In the genomic region with DNA sequence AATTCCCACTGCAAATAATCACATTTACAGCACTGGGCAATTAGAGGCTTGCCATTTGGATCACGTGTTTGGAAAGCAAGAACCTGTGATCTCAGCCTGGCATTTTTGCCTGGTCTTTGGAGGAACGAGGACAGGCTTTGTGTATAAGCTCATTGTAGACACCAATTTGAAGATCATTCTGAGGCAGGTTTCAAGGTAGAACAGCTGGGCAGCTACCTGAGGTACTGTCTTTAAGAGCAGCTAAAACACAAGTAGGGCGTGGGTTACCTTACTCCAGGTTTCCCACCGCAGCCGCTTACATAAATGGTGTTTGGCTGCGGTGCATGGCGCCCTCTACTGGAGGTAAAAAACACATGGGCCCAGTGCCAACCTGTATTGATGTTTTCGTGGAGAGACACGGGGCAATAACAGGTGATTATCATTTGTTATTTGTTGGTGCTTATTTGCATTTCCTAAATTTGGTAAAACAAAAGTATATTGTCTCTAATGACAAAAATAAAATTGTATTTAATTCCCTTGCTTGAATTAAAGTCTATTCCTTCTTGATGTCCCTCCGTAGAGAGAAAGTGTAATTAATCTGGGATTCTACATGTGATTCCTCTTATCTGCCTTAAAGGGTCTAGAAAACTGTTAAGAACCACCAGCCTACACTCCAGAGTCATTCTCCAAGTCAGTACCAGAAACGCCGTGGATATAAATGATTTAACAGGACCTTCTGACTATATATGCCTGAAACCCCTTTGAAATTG, we compare ENCODE assay signal across 8 cellular contexts.
A peak's percentile ranks its signal among the peaks of the same experiment; 100 is the strongest.
DNase-seq lines count a peak whose midpoint lies in the region; ATAC-seq and TF ChIP-seq lines count a peak whose summit lies in the region.

No MANE protein-coding gene starts in this region.

- peak; percentile 86 for TF ChIP-seq CTCF in CD8-positive, alpha-beta T cell (IDR thresholded peaks at IDR 0.05)
- TF ChIP-seq CTCF in mesothelial cell of epicardium (IDR thresholded peaks at IDR 0.05; ENCODE audit: unreplicated experiment) = peak; percentile 86

- no peak overlapping the region for H3K4me3 ChIP-seq in CD8-positive, alpha-beta T cell (ENCODE audit: low read depth, low read length)
- peak overlapping the region; percentile 37 for H3K4me3 ChIP-seq in endocrine pancreas (ENCODE audit: control insufficient read depth, insufficient read depth, low read length)

- ATAC-seq in CD8-positive, alpha-beta T cell = peak; percentile 91
- ATAC-seq in HG03280 (IDR thresholded peaks at IDR 0.05; ENCODE audit: unreplicated experiment) (peak; percentile 63), HG02623 (IDR thresholded peaks at IDR 0.05; ENCODE audit: unreplicated experiment) (no peak)
- ATAC-seq in activated CD8-positive, alpha-beta T cell treated with anti-CD3 and anti-CD28 coated beads, Interleukin-2, amount 10 ng/mL, durations not matched to agents 7 days and 5 days = peak; percentile 92

- peaks cover 6% of the 10 kb centered on the region for H3K4me1 Mint-ChIP-seq in CD8-positive, alpha-beta T cell (ENCODE audit: low read depth)
- peaks cover 7% of the 10 kb centered on the region for H3K4me1 Mint-ChIP-seq in activated CD8-positive, alpha-beta T cell treated with anti-CD3 and anti-CD28 coated beads, Interleukin-2, amount 10 ng/mL, durations not matched to agents 7 days and 5 days (ENCODE audit: low read depth)
- H3K4me1 Mint-ChIP-seq in mesothelial cell of epicardium = peaks cover 3% of the 10 kb centered on the region

- peaks cover 8% of the 10 kb centered on the region for H3K9me3 Mint-ChIP-seq in CD8-positive, alpha-beta T cell
- no peaks in the 10 kb centered on the region for H3K9me3 Mint-ChIP-seq in activated CD8-positive, alpha-beta T cell treated with anti-CD3 and anti-CD28 coated beads, Interleukin-2, amount 10 ng/mL, durations not matched to agents 7 days and 5 days (ENCODE audit: insufficient read depth)
- peaks cover 15% of the 10 kb centered on the region for H3K9me3 Mint-ChIP-seq in mesothelial cell of epicardium

- H3K4me3 Mint-ChIP-seq in CD8-positive, alpha-beta T cell = no peak overlapping the region
- H3K4me3 Mint-ChIP-seq in activated CD8-positive, alpha-beta T cell treated with anti-CD3 and anti-CD28 coated beads, Interleukin-2, amount 10 ng/mL, durations not matched to agents 7 days and 5 days = no peak overlapping the region
- no peak overlapping the region for H3K4me3 Mint-ChIP-seq in mesothelial cell of epicardium

- H3K27me3 ChIP-seq in CD8-positive, alpha-beta T cell (ENCODE audit: insufficient read depth, low read length) = no peaks in the 10 kb centered on the region
- H3K27me3 ChIP-seq in endocrine pancreas (ENCODE audit: control insufficient read depth, insufficient read depth, low read length) = no peaks in the 10 kb centered on the region

- no peaks in the 10 kb centered on the region for H3K36me3 Mint-ChIP-seq in CD8-positive, alpha-beta T cell
- no peaks in the 10 kb centered on the region for H3K36me3 Mint-ChIP-seq in activated CD8-positive, alpha-beta T cell treated with anti-CD3 and anti-CD28 coated beads, Interleukin-2, amount 10 ng/mL, durations not matched to agents 7 days and 5 days (ENCODE audit: low read depth)
- no peaks in the 10 kb centered on the region for H3K36me3 Mint-ChIP-seq in mesothelial cell of epicardium

- intact Hi-C loops in CD8-positive, alpha-beta T cell (cut with DNase I, micrococcal nuclease) = loop anchor here (1.0 to 5.0 kb wide), 8 partner anchors 66 to 439 kb away; a partner anchor contains a TSS

- no peaks in the 10 kb centered on the region for H3K4me1 ChIP-seq in CD8-positive, alpha-beta T cell (ENCODE audit: insufficient read depth, low read length)
- H3K4me1 ChIP-seq in endocrine pancreas (ENCODE audit: control insufficient read depth, insufficient read depth, low read length) = no peaks in the 10 kb centered on the region

- H3K27me3 Mint-ChIP-seq in CD8-positive, alpha-beta T cell (ENCODE audit: low read depth) = peaks cover 16% of the 10 kb centered on the region
- peaks cover 23% of the 10 kb centered on the region for H3K27me3 Mint-ChIP-seq in activated CD8-positive, alpha-beta T cell treated with anti-CD3 and anti-CD28 coated beads, Interleukin-2, amount 10 ng/mL, durations not matched to agents 7 days and 5 days (ENCODE audit: low read depth)
- H3K27me3 Mint-ChIP-seq in mesothelial cell of epicardium (ENCODE audit: low read depth) = peaks cover 10% of the 10 kb centered on the region

- POLR2A ChIA-PET in CD8-positive, alpha-beta T cell (lab: Charles Lee) = no interaction called here
- POLR2A ChIA-PET in activated CD8-positive, alpha-beta T cell treated with anti-CD3 and anti-CD28 coated beads, Interleukin-2, amount 10 ng/mL, durations not matched to agents 7 days and 5 days (lab: Charles Lee) = interaction anchor here (0.5 to 0.8 kb wide), 2 partner anchors 65 to 171 kb away, joined by 3 read pairs; no protein-coding TSS in a partner anchor

- no peak overlapping the region for H3K27ac ChIP-seq in CD8-positive, alpha-beta T cell (ENCODE audit: low read depth, low read length)

- no peak overlapping the region for H3K27ac Mint-ChIP-seq in CD8-positive, alpha-beta T cell
- H3K27ac Mint-ChIP-seq in activated CD8-positive, alpha-beta T cell treated with anti-CD3 and anti-CD28 coated beads, Interleukin-2, amount 10 ng/mL, durations not matched to agents 7 days and 5 days = no peak overlapping the region
- no peak overlapping the region for H3K27ac Mint-ChIP-seq in mesothelial cell of epicardium

- H3K9me3 ChIP-seq in CD8-positive, alpha-beta T cell (ENCODE audit: low read length) = no peaks in the 10 kb centered on the region
- no peaks in the 10 kb centered on the region for H3K9me3 ChIP-seq in endocrine pancreas (ENCODE audit: control insufficient read depth, low read length)

- no peaks in the 10 kb centered on the region for H3K36me3 ChIP-seq in CD8-positive, alpha-beta T cell (ENCODE audit: insufficient read depth, low read length)
- no peaks in the 10 kb centered on the region for H3K36me3 ChIP-seq in endocrine pancreas (ENCODE audit: control insufficient read depth, insufficient read depth, low read length)

- DNase-seq in CD8-positive, alpha-beta T cell = peak; percentile 43 to 78 (median 67)
- DNase-seq in NCI-H748 treated with DMSO at 0.1 percent for 48 hours (lab: John Stamatoyannopoulos, UW) (peak; percentile 42), mesothelial cell of epicardium (ENCODE audit: low spot score in 2 of 2, unreplicated experiment in 2 of 2) (peak; percentile 38 to 81)
- peak; percentile 81 for DNase-seq in activated CD8-positive, alpha-beta T cell treated with anti-CD3 and anti-CD28 coated beads, Interleukin-2, amount 10 ng/mL, durations not matched to agents 7 days and 5 days
- DNase-seq in stimulated activated CD8-positive, alpha-beta memory T cell treated with anti-CD3 and anti-CD28 coated beads, Interleukin-15, amount 100 ng/mL, for 48 hours (ENCODE audit: low read depth in 2 of 2) = peak; percentile 34

- H3K9ac ChIP-seq in endocrine pancreas (ENCODE audit: control insufficient read depth, insufficient read depth, low read length) = no peak overlapping the region

- CTCF ChIA-PET in CD8-positive, alpha-beta T cell (lab: Charles Lee) = interaction anchor here (0.6 to 1.9 kb wide), 25 partner anchors 8 to 387 kb away, joined by 3 to 18 read pairs (median 4); a partner anchor contains a TSS
- CTCF ChIA-PET in activated CD8-positive, alpha-beta T cell treated with anti-CD3 and anti-CD28 coated beads, Interleukin-2, amount 10 ng/mL, durations not matched to agents 7 days and 5 days (lab: Charles Lee) = interaction anchor here (0.7 to 2.1 kb wide), 36 partner anchors 8 to 389 kb away, joined by 3 to 39 read pairs (median 4); a partner anchor contains a TSS
